8 cellular contexts compared by ENCODE assay signal in the genomic region with DNA sequence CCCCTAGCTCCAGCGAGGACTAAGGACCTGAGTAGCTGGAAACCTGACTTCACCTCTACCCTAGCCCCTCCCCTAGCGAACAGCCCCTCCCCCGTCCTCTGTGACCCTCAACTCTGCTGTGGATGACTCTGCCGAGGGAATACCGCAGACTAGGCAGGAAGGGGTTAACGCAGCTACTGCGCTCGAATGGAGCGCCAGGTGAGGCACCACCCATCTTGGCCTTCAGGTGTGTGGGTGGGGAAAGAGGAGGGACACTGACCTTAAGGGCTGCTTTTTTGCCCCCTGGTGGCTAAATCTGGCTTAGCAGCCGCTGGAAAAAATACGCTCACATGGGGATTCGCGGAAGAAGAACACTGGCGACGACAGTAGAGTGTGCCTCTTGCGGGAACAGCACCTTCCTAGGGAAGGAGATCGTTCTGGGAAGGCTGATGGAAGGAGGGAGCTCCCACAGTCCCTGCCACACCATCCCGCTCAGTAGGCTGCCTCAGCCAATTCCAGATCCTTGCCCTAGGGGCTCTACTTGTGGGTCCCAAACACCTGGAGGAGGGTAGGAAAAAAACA. TPM values are rescaled to one million over a fixed set of nuclear protein-coding genes. Genes with fewer than 3 reads are reported as not detected.
DNase-seq lines count a peak whose midpoint lies in the region; ATAC-seq and TF ChIP-seq lines count a peak whose summit lies in the region.

No MANE protein-coding gene starts in this region.

- H3K4me1 ChIP-seq in adipocyte (ENCODE audit: control insufficient read depth, insufficient read depth, low read length) (peaks cover 27% of the 10 kb centered on the region), right cardiac atrium (ENCODE audit: control insufficient read depth, insufficient read depth, low read length) (no peaks in the 10 kb centered on the region), urinary bladder (ENCODE audit: insufficient read depth) (no peaks in the 10 kb centered on the region)

- H3K27me3 ChIP-seq in adipocyte (replicated peaks; ENCODE audit: control insufficient read depth, insufficient read depth, low read length) = no peaks in the 10 kb centered on the region
- no peaks in the 10 kb centered on the region for H3K27me3 ChIP-seq in right cardiac atrium (ENCODE audit: control insufficient read depth, insufficient read depth)

- H3K36me3 Mint-ChIP-seq in progenitor cell of endocrine pancreas (ENCODE audit: insufficient read depth) = no peaks in the 10 kb centered on the region

- no peaks in the 10 kb centered on the region for H3K36me3 ChIP-seq in adipocyte (ENCODE audit: control insufficient read depth, insufficient read depth, low read length, severe bottlenecking)
- H3K36me3 ChIP-seq in urinary bladder (ENCODE audit: insufficient read depth) = no peaks in the 10 kb centered on the region

- peaks cover 15% of the 10 kb centered on the region for H3K4me1 Mint-ChIP-seq in progenitor cell of endocrine pancreas (ENCODE audit: low read depth)

- no peaks in the 10 kb centered on the region for H3K9me3 ChIP-seq in adipocyte (ENCODE audit: control insufficient read depth, low read length)
- no peaks in the 10 kb centered on the region for H3K9me3 ChIP-seq in right cardiac atrium (ENCODE audit: control insufficient read depth, low read length)

- intact Hi-C loops in right cardiac atrium (cut with DNase I) = loop anchor here in 1 of 4 donors (2.0 kb wide), 1 partner anchor 21 kb away; no protein-coding TSS in a partner anchor

- 1% methylated on average over 18 of the region's 18 CpGs for WGBS in right cardiac atrium
- WGBS in urinary bladder = 1% methylated on average over 18 of the region's 18 CpGs

- peak overlapping the region; percentile 79 for H3K9ac ChIP-seq in adipocyte (ENCODE audit: low read length)

- in situ Hi-C loops in G401 (cut with HindIII; ENCODE audit: low sequenced_read_pairs) = no loop called here

- ATAC-seq in right cardiac atrium = peak; percentile 9 to 16
- ATAC-seq in HG03571 (IDR thresholded peaks at IDR 0.05; ENCODE audit: unreplicated experiment) = no peak

- H3K27ac ChIP-seq in right cardiac atrium (ENCODE audit: low read length) = peak overlapping the region; percentile 90
- H3K27ac ChIP-seq in urinary bladder (ENCODE audit: low read depth) = peak overlapping the region; percentile 98

- H3K9me3 Mint-ChIP-seq in progenitor cell of endocrine pancreas (ENCODE audit: low read depth) = no peaks in the 10 kb centered on the region

- H3K4me3 Mint-ChIP-seq in progenitor cell of endocrine pancreas (ENCODE audit: low read depth) = peak overlapping the region; percentile 94

- peak; percentile 87 for TF ChIP-seq CTCF in progenitor cell of endocrine pancreas (IDR thresholded peaks at IDR 0.05; ENCODE audit: unreplicated experiment)

- peak overlapping the region; percentile 97 for H3K27ac Mint-ChIP-seq in progenitor cell of endocrine pancreas

- peaks cover 9% of the 10 kb centered on the region for H3K27me3 Mint-ChIP-seq in progenitor cell of endocrine pancreas

- DNase-seq in G401 (ENCODE audit: low spot score) (peak; percentile 97), NCI-H1092 (lab: John Stamatoyannopoulos, UW) (peak; percentile 76), SW 1271 (lab: John Stamatoyannopoulos, UW) (peak; percentile 53 to 74), adipocyte (ENCODE audit: low read depth) (peak; percentile 90), right cardiac atrium (peak; percentile 75 to 92 (median 89)), progenitor cell of endocrine pancreas (ENCODE audit: low spot score, unreplicated experiment) (peak; percentile 92)

- H3K4me3 ChIP-seq in adipocyte (ENCODE audit: low read length) (peak overlapping the region; percentile 88), right cardiac atrium (ENCODE audit: low read length) (peak overlapping the region; percentile 94), urinary bladder (ENCODE audit: low read depth, low read length) (peak overlapping the region; percentile 65)

RNA-seq across cellular contexts. Expression of a gene that starts 4.5 kb away (rescaled TPM):
- 10.2 and 13.4 TPM in 2 replicates for total RNA-seq in G401 (2014; rRNA removed; shearing (Covaris generic))
- total RNA-seq in right cardiac atrium (10 to 100 TPM; 44.0 to 76.7 (median 54.6) TPM), progenitor cell of endocrine pancreas (26.4 and 30.3 TPM in 2 replicates), urinary bladder (15.1 TPM)
- polyA plus RNA-seq in right cardiac atrium (29.9 TPM), urinary bladder (48.1 TPM)

RNA-seq across cellular contexts. Expression of a gene that starts 25.9 kb away (rescaled TPM):
- total RNA-seq in G401 (2014; rRNA removed; shearing (Covaris generic)) = not detected in 2 replicates
- not detected for total RNA-seq in right cardiac atrium
- not detected for polyA plus RNA-seq in right cardiac atrium
- total RNA-seq in progenitor cell of endocrine pancreas = 0.41 TPM in 1 of 2 replicates, not detected in the other
- 38.2 TPM for total RNA-seq in urinary bladder
- polyA plus RNA-seq in urinary bladder = 33.8 TPM

RNA-seq across cellular contexts. Expression of a gene that starts 41.3 kb away (rescaled TPM):
- not detected in 2 replicates for total RNA-seq in G401 (2014; rRNA removed; shearing (Covaris generic))
- total RNA-seq in right cardiac atrium = not detected
- polyA plus RNA-seq in right cardiac atrium = not detected
- not detected in 2 replicates for total RNA-seq in progenitor cell of endocrine pancreas
- not detected for total RNA-seq in urinary bladder
- polyA plus RNA-seq in urinary bladder = not detected

RNA-seq across cellular contexts. Expression of a gene that starts 46.5 kb away (rescaled TPM):
- total RNA-seq in G401 (2014; rRNA removed; shearing (Covaris generic)) = not detected in 2 replicates
- not detected for total RNA-seq in right cardiac atrium
- polyA plus RNA-seq in right cardiac atrium = 0.34 TPM
- total RNA-seq in progenitor cell of endocrine pancreas = not detected in 2 replicates
- total RNA-seq in urinary bladder = not detected
- 0.38 TPM for polyA plus RNA-seq in urinary bladder

Comparison
In these comparisons a context has a peak if more than half of its experiments do, and no peak if none do; other contexts are left out.
1. RNA of a gene that starts 25.9 kb away (total RNA-seq): 38.2 TPM in urinary bladder (single experiment); 0.41 TPM in progenitor cell of endocrine pancreas, not detected in G401 and not detected in right cardiac atrium; every median in the first group is over 10 times any median in the second.
2. Peak in every context shown above with its lines, with median percentiles within 50 percentile points of each other: DNase-seq and H3K4me3 ChIP-seq.